Comparison of ENCODE assay signal across 9 cellular contexts in genomic region chr12:116532428-116532827, GRCh38. TPM values are rescaled to one million over a fixed set of nuclear protein-coding genes. Genes with fewer than 3 reads are reported as not detected.
DNase-seq lines count a peak whose midpoint lies in the region; ATAC-seq, FAIRE-seq and TF ChIP-seq lines count a peak whose summit lies in the region.
"Had no signal": no experiment of that assay in that cellular context is flagged by ENCODE, and none has a peak within 500 bp of the region (broad histone marks: within the 10 kb centered on the region; RNA-seq: fewer than 3 reads in every experiment).

No MANE protein-coding gene starts in this region.

- no peak overlapping the region for H3K4ac ChIP-seq in H1 (replicated peaks; ENCODE audit: insufficient read length, low read depth, low read length)

- H4K20me1 ChIP-seq in H1 (replicated peaks in 1 of 2; ENCODE audit: control insufficient read depth in 1 of 2, insufficient read depth in 2 of 2, low read length in 2 of 2): no peaks in the 10 kb centered on the region

- H3K4me2 ChIP-seq in H1 (ENCODE audit: insufficient read depth in 1 of 2, low read depth in 2 of 2, low read length in 2 of 2): peak overlapping the region; percentile 61 to 98; a peak in 3 of 4 replicates

- no peak overlapping the region for H4K91ac ChIP-seq in H1 (replicated peaks; ENCODE audit: insufficient read length, low read length)

- CTCF ChIA-PET in activated CD4-positive, alpha-beta T cell treated with anti-CD3 and anti-CD28 coated beads for 36 hours (lab: Charles Lee): no interaction called here
- CTCF ChIA-PET in H1 (lab: Charles Lee; ENCODE audit: partially characterized antibody): interaction anchor here (0.6 to 0.8 kb wide), 2 partner anchors 87 to 116 kb away, joined by 3 to 4 read pairs; no protein-coding TSS in a partner anchor

- H2BK120ac ChIP-seq in H1 (replicated peaks; ENCODE audit: low read depth, low read length): no peak overlapping the region

- H3K14ac ChIP-seq in H1 (ENCODE audit: insufficient read length): no peak overlapping the region

- no peak overlapping the region for H3K18ac ChIP-seq in H1 (ENCODE audit: extremely low read depth, low read length)

- H2AK5ac ChIP-seq in H1 (ENCODE audit: low read depth, low read length): no peak overlapping the region

- TF ChIP-seq EP300 in H1 (IDR thresholded peaks at IDR 0.05; ENCODE audit: borderline replicate concordance in 1 of 2, low read depth in 2 of 2, low read length in 2 of 2) (no peak), sigmoid colon (IDR thresholded peaks at IDR 0.05) (no peak)

- no peak overlapping the region for H3K9ac ChIP-seq in H1 (replicated peaks in 1 of 4; ENCODE audit: extremely low read depth in 1 of 4, low read depth in 3 of 4, low read length in 3 of 4)

- no peak overlapping the region for H4K5ac ChIP-seq in H1 (ENCODE audit: insufficient read length, low read depth, low read length)

- no peaks in the 10 kb centered on the region for H3K27me3 Mint-ChIP-seq in activated CD4-positive, alpha-beta T cell treated with anti-CD3 and anti-CD28 coated beads for 36 hours

- H2BK20ac ChIP-seq in H1 (ENCODE audit: low read length): peak overlapping the region; percentile 23; the same call in 1 of the 2 replicates

- no peaks in the 10 kb centered on the region for H3K9me3 ChIP-seq in H1 (ENCODE audit: insufficient read depth in 2 of 2, low read depth in 1 of 2, low read length in 1 of 2)
- H3K9me3 ChIP-seq in sigmoid colon: no peaks in the 10 kb centered on the region
- no peaks in the 10 kb centered on the region for H3K9me3 ChIP-seq in aorta (ENCODE audit: control insufficient read depth, low read length)
- no peaks in the 10 kb centered on the region for H3K9me3 ChIP-seq in gastrocnemius medialis

- no peaks in the 10 kb centered on the region for H3K79me1 ChIP-seq in H1 (ENCODE audit: low read depth, low read length)

- H3K9me3 Mint-ChIP-seq in activated CD4-positive, alpha-beta T cell treated with anti-CD3 and anti-CD28 coated beads for 36 hours (ENCODE audit: low read depth): no peaks in the 10 kb centered on the region
- H3K9me3 Mint-ChIP-seq: activated CD4-positive, alpha-beta memory T cell treated with anti-CD3 and anti-CD28 coated beads for 36 hours had no signal

- H2BK5ac ChIP-seq in H1 (ENCODE audit: low read depth, low read length): no peak overlapping the region

- H3K4me3 ChIP-seq in H1 (ENCODE audit: extremely low read depth in 1 of 4, insufficient read depth in 2 of 4, low read depth in 3 of 4, low read length in 4 of 4) (no peak overlapping the region), sigmoid colon (no peak overlapping the region), aorta (ENCODE audit: low read length in 2 of 2) (no peak overlapping the region), gastrocnemius medialis (no peak overlapping the region)

- POLR2A ChIA-PET in activated CD4-positive, alpha-beta T cell treated with anti-CD3 and anti-CD28 coated beads for 36 hours (lab: Charles Lee): no interaction called here
- POLR2A ChIA-PET in H1 (lab: Charles Lee; ENCODE audit: partially characterized antibody): interaction anchor here (3.1 kb wide), 1 partner anchor 25 kb away, joined by 16 read pairs; no protein-coding TSS in a partner anchor

- no peak overlapping the region for H2AFZ ChIP-seq in H1 (ENCODE audit: low read length)

- H3K27me3 ChIP-seq in H1 (replicated peaks in 1 of 4; ENCODE audit: control insufficient read depth in 3 of 4, extremely low read depth in 1 of 4, insufficient read depth in 3 of 4, low read length in 3 of 4) (peaks cover 0 to 3% (median 0%) of the 10 kb centered on the region in 4 experiments; a peak in 4 of 7 replicates), sigmoid colon (no peaks in the 10 kb centered on the region), aorta (ENCODE audit: control insufficient read depth in 1 of 2, insufficient read depth in 2 of 2, low read length in 1 of 2) (no peaks in the 10 kb centered on the region), gastrocnemius medialis (no peaks in the 10 kb centered on the region)

- intact Hi-C loops in activated CD4-positive, alpha-beta T cell treated with anti-CD3 and anti-CD28 coated beads for 36 hours (cut with DNase I, micrococcal nuclease): loop anchor here in 1 of 2 experiments (2.0 kb wide), 1 partner anchor 26 kb away; the partner anchor contains the start of gene MAP1LC3B2
- intact Hi-C loops in sigmoid colon (cut with DNase I): loop anchor here (5.0 kb wide), 3 partner anchors 65 to 255 kb away; partner anchors contain the start of gene MED13L
- intact Hi-C loops in aorta (cut with DNase I): loop anchor here (5.0 kb wide), 3 partner anchors 65 to 535 kb away; partner anchors contain the start of gene MED13L (in 1 of the 2)
- intact Hi-C loops in gastrocnemius medialis (cut with DNase I; ENCODE audit: low total_unique reads): loop anchor here (5.0 kb wide), 3 partner anchors 65 to 255 kb away; partner anchors contain the start of gene MED13L

- no peak for ATAC-seq in activated CD4-positive, alpha-beta T cell treated with anti-CD3 and anti-CD28 coated beads for 36 hours
- ATAC-seq in aorta (ENCODE audit: low FRiP score) (no peak), gastrocnemius medialis (no peak), HG03039 (IDR thresholded peaks at IDR 0.05; ENCODE audit: unreplicated experiment) (no peak)

- no peak; a peak in 1 of 4 replicates for TF ChIP-seq RAD21 in H1 (IDR thresholded peaks at IDR 0.05 in 1 of 2, conservative IDR thresholded peaks at IDR 0.05 in 1 of 2; ENCODE audit: low read depth in 2 of 2, low read length in 2 of 2)

- no peak overlapping the region for H3K23ac ChIP-seq in H1 (ENCODE audit: insufficient read length)

- peak overlapping the region; percentile 65; the same call in 1 of the 2 replicates for H2BK15ac ChIP-seq in H1 (ENCODE audit: low read length)

- peaks cover 12% of the 10 kb centered on the region for H3K23me2 ChIP-seq in H1 (ENCODE audit: low read depth, low read length)

- H4K8ac ChIP-seq in H1 (ENCODE audit: extremely low read depth, insufficient read depth, low read length): no peak overlapping the region

- H3K4me3 Mint-ChIP-seq in activated CD4-positive, alpha-beta T cell treated with anti-CD3 and anti-CD28 coated beads for 36 hours: peak overlapping the region; percentile 73

- H3K4me1 Mint-ChIP-seq in activated CD4-positive, alpha-beta T cell treated with anti-CD3 and anti-CD28 coated beads for 36 hours: peaks cover 27% of the 10 kb centered on the region

- TF ChIP-seq CTCF in H1 (IDR thresholded peaks at IDR 0.05; ENCODE audit: control extremely low read depth in 1 of 3, insufficient read depth in 1 of 3, low read depth in 1 of 3, low read length in 3 of 3) (no peak), sigmoid colon (IDR thresholded peaks at IDR 0.05) (no peak), gastrocnemius medialis (IDR thresholded peaks at IDR 0.05 in 4 of 5, conservative IDR thresholded peaks at IDR 0.05 in 1 of 5) (no peak)

- H3K79me2 ChIP-seq in H1 (ENCODE audit: control insufficient read depth in 1 of 2, insufficient read depth in 2 of 2, low read length in 2 of 2): no peaks in the 10 kb centered on the region

- TF ChIP-seq POLR2A in H1 (IDR thresholded peaks at IDR 0.05; ENCODE audit: control extremely low read depth in 1 of 2, low read depth in 2 of 2, low read length in 2 of 2) (no peak), sigmoid colon (IDR thresholded peaks at IDR 0.05) (no peak), gastrocnemius medialis (IDR thresholded peaks at IDR 0.05) (no peak)

- no peak overlapping the region for H3K56ac ChIP-seq in H1 (replicated peaks; ENCODE audit: insufficient read length, low read depth, low read length)

- FAIRE-seq in H1 (lab: Jason Lieb, UNC): no peak

- DNase-seq in activated CD4-positive, alpha-beta T cell treated with anti-CD3 and anti-CD28 coated beads for 36 hours: no peak
- DNase-seq in activated CD4-positive, alpha-beta T cell treated with anti-CD3 and anti-CD28 coated beads for 1 hour: no peak
- peak; percentile 35 for DNase-seq in OCI-M1 (lab: John Stamatoyannopoulos, UW)
- DNase-seq in H1 (ENCODE audit: low read depth in 1 of 2, low spot score in 2 of 2): no peak
- DNase-seq in sigmoid colon: no peak
- DNase-seq in aorta: no peak
- no peak for DNase-seq in gastrocnemius medialis

- H3K36me3 Mint-ChIP-seq in activated CD4-positive, alpha-beta T cell treated with anti-CD3 and anti-CD28 coated beads for 36 hours (ENCODE audit: low read depth): no peaks in the 10 kb centered on the region
- H3K36me3 Mint-ChIP-seq: activated CD4-positive, alpha-beta memory T cell treated with anti-CD3 and anti-CD28 coated beads for 36 hours had no signal

- H3K27ac ChIP-seq in H1 (ENCODE audit: low read depth, low read length): no peak overlapping the region
- H3K27ac ChIP-seq in sigmoid colon: peak overlapping the region in 3 of 4 donors; percentile 83 to 89 (median 84)
- H3K27ac ChIP-seq in aorta (ENCODE audit: low read depth in 1 of 2, low read length in 2 of 2): no peak overlapping the region
- no peak overlapping the region for H3K27ac ChIP-seq in gastrocnemius medialis

- H3K4me1 ChIP-seq in H1 (replicated peaks in 1 of 4; ENCODE audit: control insufficient read depth in 3 of 4, insufficient read depth in 4 of 4, low read length in 3 of 4): peaks cover 0 to 15% (median 10%) of the 10 kb centered on the region in 4 experiments; a peak in 6 of 7 replicates
- H3K4me1 ChIP-seq in sigmoid colon: peaks cover 0 to 35% (median 30%) of the 10 kb centered on the region in 4 donors
- peaks cover 1 to 5% of the 10 kb centered on the region in 2 donors for H3K4me1 ChIP-seq in aorta (ENCODE audit: control insufficient read depth in 1 of 2, insufficient read depth in 2 of 2, low read length in 2 of 2)
- peaks cover 5 to 11% of the 10 kb centered on the region in 2 donors for H3K4me1 ChIP-seq in gastrocnemius medialis

- H3K36me3 ChIP-seq in H1 (ENCODE audit: control insufficient read depth in 2 of 4, insufficient read depth in 4 of 4, low read length in 3 of 4): no peaks in the 10 kb centered on the region
- no peaks in the 10 kb centered on the region for H3K36me3 ChIP-seq in sigmoid colon
- no peaks in the 10 kb centered on the region for H3K36me3 ChIP-seq in aorta (ENCODE audit: control insufficient read depth in 1 of 2, insufficient read depth in 2 of 2, low read length in 1 of 2)
- H3K36me3 ChIP-seq in gastrocnemius medialis: no peaks in the 10 kb centered on the region

- H2BK12ac ChIP-seq in H1 (ENCODE audit: low read depth, low read length): peak overlapping the region; percentile 81

- in situ Hi-C loops in gastrocnemius medialis (cut with MboI; ENCODE audit: low sequenced_read_pairs in 4 of 4): no loop called here

- no peak overlapping the region for H3K27ac Mint-ChIP-seq in activated CD4-positive, alpha-beta T cell treated with anti-CD3 and anti-CD28 coated beads for 36 hours
- H3K27ac Mint-ChIP-seq: activated CD4-positive, alpha-beta memory T cell treated with anti-CD3 and anti-CD28 coated beads for 36 hours had no signal

- 84% methylated on average over 3 of the region's 4 CpGs; no CpG with 5 or more reads in 1 of the 2 experiments for WGBS in H1 (ENCODE audit: extremely low coverage in 1 of 2, insufficient coverage in 1 of 2, insufficient read length in 1 of 2, insufficient replicate concordance in 2 of 2, low coverage in 1 of 2, low lambda C conversion rate in 2 of 2, missing lambda C conversion rate in 1 of 2), 2 experiments
- 72 to 77% methylated on average over 4 of the region's 4 CpGs for WGBS in sigmoid colon, 2 donors
- WGBS in aorta, 2 donors: 71 to 75% methylated on average over 4 of the region's 4 CpGs

RNA-seq across cellular contexts. Expression of gene MAP1LC3B2, which starts 26.8 kb away (rescaled TPM):
- total RNA-seq in activated CD4-positive, alpha-beta T cell treated with anti-CD3 and anti-CD28 coated beads for 36 hours: 1 to 10 TPM in 1 of 2 experiments, not detected in 1; 1.8 TPM
- 1.3 and 1.5 TPM in 2 replicates for total RNA-seq in H1 (2021; fragmentation: NEBNext Ultra II Directional; extraction: Animal tissue kit (Norgen Biotek cat#: 25700))
- 0.39 TPM in 2 replicates for polyA plus RNA-seq in H1 (2011; rRNA removed)
- 0.93 TPM for polyA plus RNA-seq in H1 (2011; cell fraction: cytosol; rRNA removed)
- polyA plus RNA-seq in H1 (2011; cell fraction: nucleus; rRNA removed): 2.5 TPM
- 3.1 to 5.2 TPM (median 3.9 TPM) in 4 replicates for polyA plus RNA-seq in H1 (2012, experiment 1 of 2)
- polyA plus RNA-seq in H1 (2012, experiment 2 of 2): not detected
- 0.28 TPM for polyA plus RNA-seq in H1 (2013, experiment 1 of 2)
- 0.22 TPM for polyA plus RNA-seq in H1 (2013, experiment 2 of 2)
- 0.73 and 2.6 TPM in 2 replicates for polyA minus RNA-seq in H1 (2011; rRNA and poly(A)+ RNA removed)
- polyA minus RNA-seq in H1 (2011; cell fraction: cytosol; rRNA and poly(A)+ RNA removed): not detected
- 2.1 TPM for polyA minus RNA-seq in H1 (2011; cell fraction: nucleus; rRNA and poly(A)+ RNA removed)
- 1 to 10 TPM in 1 of 4 donors, not detected in 3; 1.1 TPM for total RNA-seq in sigmoid colon
- polyA plus RNA-seq in sigmoid colon: 1 to 10 TPM in 2 of 3 donors, under 1 TPM in 1; 0.90 to 6.2 (median 4.8) TPM
- total RNA-seq in aorta: 1 to 10 TPM; 1.0 to 3.1 TPM
- 1 to 10 TPM; 2.3 to 3.5 TPM for polyA plus RNA-seq in aorta
- total RNA-seq in gastrocnemius medialis: 1 to 10 TPM in 3 of 4 donors, under 1 TPM in 1; 0.68 to 2.5 (median 1.4) TPM

Comparison
In these comparisons a context has a peak if more than half of its experiments do, and no peak if none do; other contexts are left out.
1. H3K27ac ChIP-seq: peak in sigmoid colon (3 of 4); none in H1 (single experiment), aorta (0 of 2) and gastrocnemius medialis (0 of 4).